Comparison of ENCODE assay signal across 8 cellular contexts in genomic region chr19:58097783-58098681, GRCh38. TPM values are rescaled to one million over a fixed set of nuclear protein-coding genes. Genes with fewer than 3 reads are reported as not detected.
A peak's percentile ranks its signal among the peaks of the same experiment; 100 is the strongest.
DNase-seq lines count a peak whose midpoint lies in the region; ATAC-seq and TF ChIP-seq lines count a peak whose summit lies in the region.

ZSCAN18 (minus strand) TSS chr19:58098231; CDS start chr19:58090267, 7,964 bp downstream.

- H3K27me3 ChIP-seq in A673 (replicated peaks; ENCODE audit: insufficient read depth, low read depth, low read length, poor library complexity) (no peaks in the 10 kb centered on the region), tibial nerve (no peaks in the 10 kb centered on the region)

- no peak for TF ChIP-seq CTCF in A673 (conservative IDR thresholded peaks at IDR 0.05; ENCODE audit: low read depth, low read length)
- peak in 1 of 5 experiments; percentile 30 for TF ChIP-seq CTCF in tibial nerve (IDR thresholded peaks at IDR 0.05)

- DNase-seq in A673 (ENCODE audit: low spot score) (peak; percentile 97), Kasumi-1 (lab: John Stamatoyannopoulos, UW) (peak; percentile 85 to 92), SW 1271 (lab: John Stamatoyannopoulos, UW) (peak; percentile 80 to 86), amniotic epithelial cell (ENCODE audit: low read depth) (peak; percentile 90), left cardiac atrium (peak; percentile 99), posterior cingulate gyrus (peak; percentile 96 to 100 (median 98)), tibial nerve (ENCODE audit: low spot score in 2 of 2) (peak; percentile 94 to 97)

- CTCF ChIA-PET in A673 (lab: Charles Lee): no interaction called here

- no peaks in the 10 kb centered on the region for H3K4me1 ChIP-seq in A673 (ENCODE audit: insufficient read depth, low read length, poor library complexity, severe bottlenecking)
- H3K4me1 ChIP-seq in tibial nerve: peaks cover 0 to 18% (median 6%) of the 10 kb centered on the region in 4 donors

- POLR2A ChIA-PET in A673 (lab: Charles Lee; ENCODE audit: low non-redundant PET): interaction anchor here (0.6 kb wide), 1 partner anchor 11 kb away, joined by 5 read pairs; no protein-coding TSS in a partner anchor

- peak; percentile 100 for ATAC-seq in left cardiac atrium

- WGBS in tibial nerve, 2 donors: 0 to 2% methylated on average over 51 to 57 of the region's 67 CpGs

- BruUV-seq in A673 (replicated peaks; lab: Mats Ljungman, UMichigan): no TSS peak

- peak; percentile 92 to 96 for TF ChIP-seq EP300 in tibial nerve (IDR thresholded peaks at IDR 0.05)

- intact Hi-C loops in A673 (cut with micrococcal nuclease; ENCODE audit: unreplicated experiment) (no loop called here), left cardiac atrium (cut with DNase I) (loop anchor here in 1 of 2 donors (5.0 to 10.0 kb wide), 2 partner anchors 41 to 63 kb away; partner anchors contain the start of genes ZNF135 and ZSCAN1), posterior cingulate gyrus (cut with DNase I) (loop anchor here (2.0 kb wide), 2 partner anchors 53 to 65 kb away; partner anchors contain the start of gene ZNF329)

- H3K4me3 ChIP-seq in A673 (ENCODE audit: low read depth, low read length, poor library complexity, severe bottlenecking) (peak within 1 kb of the TSS; percentile 78), tibial nerve (peak within 1 kb of the TSS; percentile 55 to 99 (median 95))

- in situ Hi-C loops in GM18951 (cut with MboI; ENCODE audit: low sequenced_read_pairs, unreplicated experiment): no loop called here

- TF ChIP-seq POLR2A in GM18951 (IDR thresholded peaks at IDR 0.05; ENCODE audit: extremely low read depth, insufficient read depth, insufficient read length): peak; percentile 27
- peak; percentile 58 to 84 for TF ChIP-seq POLR2A in tibial nerve (IDR thresholded peaks at IDR 0.05)

- peak within 1 kb of the TSS; percentile 81 for H3K27ac ChIP-seq in A673 (ENCODE audit: low read depth, low read length, poor library complexity, severe bottlenecking)
- H3K27ac ChIP-seq in tibial nerve: peak within 1 kb of the TSS; percentile 95 to 100 (median 97)

- H3K9me3 ChIP-seq in A673 (ENCODE audit: low read depth, low read length, poor library complexity, severe bottlenecking) (peaks cover 26% of the 10 kb centered on the region), tibial nerve (peaks cover 0 to 62% (median 3%) of the 10 kb centered on the region in 4 donors)

- H3K36me3 ChIP-seq in A673 (ENCODE audit: insufficient read depth, low read length, poor library complexity, severe bottlenecking) (no peaks in the 10 kb centered on the region), tibial nerve (peaks cover 0 to 42% (median 0%) of the 10 kb centered on the region in 3 donors)

RNA-seq across cellular contexts. Expression of gene ZSCAN18, which starts in this region (rescaled TPM):
- total RNA-seq in A673 (2021): 26.1 and 38.4 TPM in 2 replicates
- 10 to 100 TPM; 54.0 to 60.9 TPM for total RNA-seq in left cardiac atrium
- 100 to 1,000 TPM; 109 to 158 (median 129) TPM for total RNA-seq in tibial nerve

Comparison
In these comparisons a context has a peak if more than half of its experiments do, and no peak if none do; other contexts are left out.
1. Peak in every context shown above with its lines: DNase-seq, ATAC-seq, H3K4me3 ChIP-seq and H3K27ac ChIP-seq.